In the genomic region with DNA sequence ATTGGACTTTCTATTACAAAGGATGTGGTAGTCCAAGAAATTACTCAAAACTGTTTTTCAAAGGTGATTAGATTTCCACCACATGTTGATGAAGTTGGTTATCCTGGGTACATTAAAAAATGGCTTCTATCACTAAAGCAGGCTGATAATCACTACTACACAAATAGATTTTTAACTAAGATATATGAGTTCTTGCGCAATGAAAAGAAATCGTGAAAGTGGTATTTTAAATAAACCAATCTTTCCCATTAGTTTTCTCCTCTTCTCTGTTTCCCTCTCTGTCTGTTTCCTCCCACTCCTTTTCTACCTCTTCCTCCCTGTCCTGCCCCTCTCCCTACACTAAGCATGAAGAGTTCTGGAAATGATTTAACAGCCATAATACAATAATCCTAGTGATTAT, we compare ENCODE assay signal across 23 cellular contexts.
DNase-seq lines count a peak whose midpoint lies in the region; ATAC-seq, FAIRE-seq and TF ChIP-seq lines count a peak whose summit lies in the region.
"Had no signal": no experiment of that assay in that cellular context is flagged by ENCODE, and none has a peak within 500 bp of the region (broad histone marks: within the 10 kb centered on the region; RNA-seq: fewer than 3 reads in every experiment).

No MANE protein-coding gene starts in this region.

- H3K27me3 Mint-ChIP-seq in T-helper 17 cell = no peaks in the 10 kb centered on the region
- no peaks in the 10 kb centered on the region for H3K27me3 Mint-ChIP-seq in nephron (ENCODE audit: low read depth)

- no peaks in the 10 kb centered on the region for H3K9me3 ChIP-seq in T-helper 17 cell (ENCODE audit: control insufficient read depth, low read length, poor library complexity, severe bottlenecking)
- H3K9me3 ChIP-seq: BE2C, Caco-2 had no signal

- CTCF ChIA-PET in RWPE1 (lab: Yijun Ruan, JAX) = interaction anchor here (0.6 kb wide), 1 partner anchor 377 kb away, joined by 3 read pairs; no protein-coding TSS in a partner anchor

- H3K9me3 Mint-ChIP-seq in nephron = peaks cover 15% of the 10 kb centered on the region
- H3K9me3 Mint-ChIP-seq: CD8-positive, alpha-beta memory T cell; GM23338 had no signal

- no peak for DNase-seq in T-helper 17 cell
- no peak for DNase-seq in activated CD4-positive, alpha-beta T cell treated with anti-CD3 and anti-CD28 coated beads for 4 hours
- no peak for DNase-seq in amygdala (lab: John Stamatoyannopoulos, UW)
- no peak for DNase-seq in RWPE1 (ENCODE audit: low spot score)
- DNase-seq in activated naive CD4-positive, alpha-beta T cell (lab: John Stamatoyannopoulos, UW) = no peak
- DNase-seq: ACHN; BE2C; C1 segment of cervical spinal cord; Caco-2; CD4-positive, CD25-positive, alpha-beta regulatory T cell; CD8-positive, alpha-beta memory T cell; H7; HFFc6 had no signal

- H3K4me1 Mint-ChIP-seq in T-helper 17 cell (no peaks in the 10 kb centered on the region), nephron (peaks cover 4% of the 10 kb centered on the region)
- H3K4me1 Mint-ChIP-seq: CD4-positive, CD25-positive, alpha-beta regulatory T cell; CD8-positive, alpha-beta memory T cell; GM23338 had no signal

- TF ChIP-seq CTCF in nephron (IDR thresholded peaks at IDR 0.05; ENCODE audit: unreplicated experiment in 3 of 3) = no peak
- TF ChIP-seq CTCF in RWPE1 (conservative IDR thresholded peaks at IDR 0.05; ENCODE audit: low read depth) = no peak

- peak overlapping the region; percentile 1 for H3K27ac Mint-ChIP-seq in T-helper 17 cell
- peak overlapping the region in 2 of 3 experiments; percentile 7 to 9 for H3K27ac Mint-ChIP-seq in nephron
- H3K27ac Mint-ChIP-seq: CD4-positive, CD25-positive, alpha-beta regulatory T cell; CD8-positive, alpha-beta memory T cell; GM23338; HFFc6 had no signal

- no peak for TF ChIP-seq RAD21 in Ishikawa (IDR thresholded peaks at IDR 0.05; ENCODE audit: low read depth)

- POLR2A ChIA-PET in RWPE1 (lab: Yijun Ruan, JAX; ENCODE audit: low non-redundant PET) = no interaction called here

- H3K27ac ChIP-seq in RWPE1 = no peak overlapping the region

- TF ChIP-seq EP300 in Ishikawa (IDR thresholded peaks at IDR 0.05; ENCODE audit: borderline replicate concordance) = no peak

- FAIRE-seq in endometrium (lab: Jason Lieb, UNC) = peak; percentile 21
- FAIRE-seq: A204.1, D721Med, G401.6, GM12892, HTR-8/SVneo had no signal

- peaks cover 3% of the 10 kb centered on the region for H3K36me3 Mint-ChIP-seq in T-helper 17 cell (ENCODE audit: low read depth)
- peaks cover 10% of the 10 kb centered on the region for H3K36me3 Mint-ChIP-seq in nephron (ENCODE audit: low read depth)
- H3K36me3 Mint-ChIP-seq: CD4-positive, CD25-positive, alpha-beta regulatory T cell; CD8-positive, alpha-beta memory T cell had no signal

- no peak for ATAC-seq in T-helper 17 cell
- ATAC-seq: GM23338, HCT116 had no signal

- H3K4me3 Mint-ChIP-seq in T-helper 17 cell (no peak overlapping the region), nephron (no peak overlapping the region)
- H3K4me3 Mint-ChIP-seq: CD4-positive, CD25-positive, alpha-beta regulatory T cell; CD8-positive, alpha-beta memory T cell; GM23338; HFFc6 had no signal

TF ChIP-seq in Ishikawa, 13 proteins besides CTCF, POLR2A, EP300 and RAD21:
- TF ChIP-seq CEBPB (IDR thresholded peaks at IDR 0.05) = peak; percentile 41
- TF ChIP-seq YY1 (IDR thresholded peaks at IDR 0.05; ENCODE audit: low read depth) = no peak
